Comparison of ENCODE assay signal across 12 cellular contexts in the genomic region with DNA sequence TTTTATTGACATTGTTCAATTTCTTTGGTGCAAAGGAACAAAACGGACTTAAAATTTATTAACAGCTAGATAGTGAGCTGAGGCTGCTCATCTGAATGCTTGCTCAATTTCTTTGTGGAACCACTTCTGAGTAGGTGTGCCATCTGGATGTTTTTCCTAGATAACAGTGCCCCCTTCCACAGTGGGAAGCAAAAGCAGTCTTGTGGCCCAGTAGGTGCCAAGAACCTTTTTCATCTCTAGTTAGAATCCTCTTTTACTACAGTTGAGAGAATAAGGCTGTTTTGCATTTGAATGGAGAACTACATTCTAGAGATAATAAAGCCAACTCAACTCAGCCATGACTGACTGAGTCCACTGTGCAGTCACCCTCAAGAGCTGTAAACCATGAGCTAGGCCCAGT.
DNase-seq lines count a peak whose midpoint lies in the region.
"Had no signal": no experiment of that assay in that cellular context is flagged by ENCODE, and none has a peak within 500 bp of the region (broad histone marks: within the 10 kb centered on the region; RNA-seq: fewer than 3 reads in every experiment).

No MANE protein-coding gene starts in this region.

- no peaks in the 10 kb centered on the region for H3K9me3 ChIP-seq in HUES48 (ENCODE audit: control insufficient read depth, insufficient read depth, low read length)
- H3K9me3 ChIP-seq: testis had no signal

- no peak overlapping the region for H3K4me3 ChIP-seq in HUES48 (ENCODE audit: low read depth, low read length)
- H3K4me3 ChIP-seq: testis had no signal

- H3K4me1 ChIP-seq in HUES48 (ENCODE audit: control insufficient read depth, insufficient read depth, low read length): peaks cover 15% of the 10 kb centered on the region

- H3K27me3 ChIP-seq in HUES48 (ENCODE audit: control insufficient read depth, insufficient read depth, low read length): no peaks in the 10 kb centered on the region
- H3K27me3 ChIP-seq: testis had no signal

- peak; percentile 34 for DNase-seq in ELR (ENCODE audit: low read depth)
- peak; percentile 48 for DNase-seq in amniotic epithelial cell (ENCODE audit: low read depth)
- DNase-seq in middle frontal gyrus (ENCODE audit: extremely low spot score, low spot score): peak; percentile 42
- DNase-seq in NCI-H2081 (lab: John Stamatoyannopoulos, UW): no peak
- DNase-seq in activated effector memory CD4-positive, alpha-beta T cell treated with anti-CD3 and anti-CD28 coated beads, Interleukin-2, amount 50 U/mL, for 16 hours: no peak
- DNase-seq in KG1 (lab: John Stamatoyannopoulos, UW): no peak
- DNase-seq: activated naive CD8-positive, alpha-beta T cell treated with anti-CD3 and anti-CD28 coated beads, Interleukin-2, amount 50 U/mL, for 24 hours; activated T-cell treated with anti-CD3 and anti-CD28 coated beads, Interleukin-2, amount 50 U/mL, for 24 hours; natural killer cell; NCI-H1092; testis had no signal

- H3K36me3 ChIP-seq in HUES48 (ENCODE audit: control insufficient read depth, insufficient read depth, low read length): peaks cover 29% of the 10 kb centered on the region

- H3K9ac ChIP-seq in HUES48 (ENCODE audit: low read depth, low read length): no peak overlapping the region

- peak overlapping the region; percentile 39 for H3K27ac ChIP-seq in HUES48 (ENCODE audit: low read depth, low read length)

Comparison
In these comparisons a context has a peak if more than half of its experiments do, and no peak if none do; other contexts are left out.
1. DNase-seq: peak in ELR (single experiment), amniotic epithelial cell (single experiment) and middle frontal gyrus (single experiment); none in NCI-H2081 (0 of 2), activated effector memory CD4-positive, alpha-beta T cell treated with anti-CD3 and anti-CD28 coated beads, Interleukin-2, amount 50 U/mL, for 16 hours (single experiment) and KG1 (single experiment).